10 cellular contexts compared by ENCODE assay signal in the genomic region with DNA sequence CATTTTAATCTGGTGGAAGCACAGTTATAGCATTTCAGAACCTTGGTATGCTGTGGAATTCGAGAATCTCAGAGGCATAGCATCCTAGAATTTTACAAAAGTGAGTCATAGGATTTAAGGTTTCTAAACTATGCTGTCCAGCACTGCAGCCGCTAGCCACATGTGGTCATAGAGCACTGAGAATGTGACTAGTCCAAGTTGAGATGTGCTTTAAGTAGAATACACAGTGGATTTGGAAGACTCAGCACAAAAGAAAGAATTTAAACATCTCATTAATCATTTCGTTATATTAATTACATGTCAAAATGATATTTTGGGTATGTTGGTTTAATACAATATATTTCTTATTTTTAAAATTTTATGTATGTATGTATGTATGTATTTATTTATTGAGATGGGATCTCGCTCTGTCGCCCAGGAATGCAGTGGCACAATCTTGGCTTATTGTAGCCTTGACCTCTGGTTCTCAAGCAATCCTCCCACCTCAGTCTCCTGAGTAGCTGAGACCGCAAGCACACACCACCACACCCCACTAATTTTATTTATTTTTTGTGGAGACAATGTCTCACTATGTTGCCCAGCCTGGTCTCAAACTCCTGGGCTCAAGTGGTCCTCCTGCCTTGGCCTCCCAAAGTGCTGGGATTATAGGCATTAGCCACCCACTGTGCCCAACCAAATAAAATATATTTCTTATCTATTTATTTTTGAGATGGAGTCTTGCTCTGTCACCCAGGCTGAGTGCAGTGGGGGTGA. TPM values are rescaled to one million over a fixed set of nuclear protein-coding genes. Genes with fewer than 3 reads are reported as not detected.
DNase-seq lines count a peak whose midpoint lies in the region; ATAC-seq lines count a peak whose summit lies in the region.
"Had no signal": no experiment of that assay in that cellular context is flagged by ENCODE, and none has a peak within 500 bp of the region (broad histone marks: within the 10 kb centered on the region; RNA-seq: fewer than 3 reads in every experiment).

No MANE protein-coding gene starts in this region.

- no peak for ATAC-seq in Right ventricle myocardium superior (ENCODE audit: poor library complexity)

- intact Hi-C loops in Right ventricle myocardium superior (cut with DNase I), result no loop called here

- DNase-seq in ACHN, result peak; percentile 97
- DNase-seq in HT1080 (ENCODE audit: low read depth), result peak; percentile 95
- peak; percentile 96 for DNase-seq in astrocyte of the hippocampus (ENCODE audit: low read depth, low spot score)
- peak; percentile 75 for DNase-seq in hepatic stellate cell (ENCODE audit: low spot score)
- DNase-seq in cerebellar cortex (ENCODE audit: low spot score), result no peak
- DNase-seq in NCI-H1694 (lab: John Stamatoyannopoulos, UW), result no peak
- DNase-seq in Right ventricle myocardium superior, result no peak
- DNase-seq in superior temporal gyrus (ENCODE audit: extremely low spot score), result no peak
- DNase-seq: activated B cell treated with CpG ODN at 0.5 μM for 24 hours; stimulated activated CD4-positive, alpha-beta T cell treated with anti-CD3 and anti-CD28 coated beads, Interleukin-4, amount 100 ng/mL, for 4 hours had no signal

- in situ Hi-C loops in ACHN (cut with HindIII; ENCODE audit: low pct_ligation_motif_present, low pct_unique_long_range_greater_than_20kb, low sequenced_read_pairs), result no loop called here

RNA-seq across cellular contexts. Expression of gene RPS14, which starts 20.4 kb away (rescaled TPM):
- total RNA-seq in HT1080 (2014; rRNA removed; shearing (Covaris generic)), result 1,800 and 2,863 TPM in 2 replicates
- polyA plus RNA-seq in HT1080 (2015; cell fraction: cytosol; rRNA removed), result 3,415 and 3,568 TPM in 2 replicates
- polyA plus RNA-seq in HT1080 (2015; cell fraction: nucleus; rRNA removed), result 814 and 883 TPM in 2 replicates
- total RNA-seq in Right ventricle myocardium superior, result 1,133 TPM

RNA-seq across cellular contexts. Expression of gene NDST1, which starts 38.0 kb away (rescaled TPM):
- 47.6 and 58.6 TPM in 2 replicates for total RNA-seq in HT1080 (2014; rRNA removed; shearing (Covaris generic))
- polyA plus RNA-seq in HT1080 (2015; cell fraction: cytosol; rRNA removed), result 57.5 and 64.7 TPM in 2 replicates
- 74.6 and 77.4 TPM in 2 replicates for polyA plus RNA-seq in HT1080 (2015; cell fraction: nucleus; rRNA removed)
- total RNA-seq in Right ventricle myocardium superior, result 50.8 TPM

RNA-seq across cellular contexts. Expression of gene CD74, which starts 57.2 kb away (rescaled TPM):
- 0.17 and 1.2 TPM in 2 replicates for total RNA-seq in HT1080 (2014; rRNA removed; shearing (Covaris generic))
- polyA plus RNA-seq in HT1080 (2015; cell fraction: cytosol; rRNA removed), result 9.1 and 9.4 TPM in 2 replicates
- 8.3 and 12.6 TPM in 2 replicates for polyA plus RNA-seq in HT1080 (2015; cell fraction: nucleus; rRNA removed)
- 263 TPM for total RNA-seq in Right ventricle myocardium superior

Comparison
In these comparisons a context has a peak if more than half of its experiments do, and no peak if none do; other contexts are left out.
1. DNase-seq: peak in ACHN (single experiment), HT1080 (single experiment), astrocyte of the hippocampus (single experiment) and hepatic stellate cell (single experiment); none in cerebellar cortex (single experiment), NCI-H1694 (single experiment), Right ventricle myocardium superior (single experiment) and superior temporal gyrus (single experiment).
2. RNA of gene CD74, which starts 57.2 kb away (total RNA-seq): 263 TPM in Right ventricle myocardium superior (single experiment); 0.17 to 1.2 TPM in HT1080; every median in the first group is over 100 times any median in the second.